In the genomic region with DNA sequence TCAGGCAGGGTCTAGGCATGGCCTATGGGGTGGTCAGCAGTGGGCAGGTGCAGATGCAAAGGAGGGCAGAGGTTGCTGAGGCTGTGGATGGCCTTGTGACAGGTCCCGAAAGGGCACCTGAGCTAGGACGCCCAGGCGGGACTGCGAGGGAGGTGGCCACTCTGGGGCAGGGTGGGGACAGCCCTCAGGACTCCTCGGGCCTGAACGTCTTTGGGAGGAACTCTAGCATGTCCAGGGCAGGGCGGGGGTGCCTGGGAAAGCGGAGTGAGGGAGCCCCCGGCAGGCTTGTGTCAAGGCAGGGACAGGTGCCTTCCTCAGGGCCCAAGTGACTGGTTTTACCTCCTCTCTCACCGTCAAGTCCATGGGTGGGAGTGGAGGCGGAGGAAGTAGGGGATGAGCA, we compare ENCODE assay signal across 17 cellular contexts.
DNase-seq lines count a peak whose midpoint lies in the region; TF ChIP-seq lines count a peak whose summit lies in the region.
"Had no signal": no experiment of that assay in that cellular context is flagged by ENCODE, and none has a peak within 500 bp of the region (broad histone marks: within the 10 kb centered on the region; RNA-seq: fewer than 3 reads in every experiment).

No MANE protein-coding gene starts in this region.

- no peak overlapping the region for H3K18ac ChIP-seq in trophoblast cell (ENCODE audit: low read length)

- H4K8ac ChIP-seq in trophoblast cell (ENCODE audit: low read depth, low read length): no peak overlapping the region

- no peak overlapping the region for H3K27ac ChIP-seq in trophoblast cell (ENCODE audit: low read depth, low read length)
- H3K27ac ChIP-seq in OCI-LY7 (ENCODE audit: low read depth, low read length, poor library complexity, severe bottlenecking): no peak overlapping the region
- H3K27ac ChIP-seq: HL-60 had no signal

- no peak overlapping the region for H3K4me3 ChIP-seq in trophoblast cell (ENCODE audit: low read depth, low read length)
- H3K4me3 ChIP-seq in OCI-LY7 (ENCODE audit: low read depth, low read length, poor library complexity, severe bottlenecking): no peak overlapping the region

- peak overlapping the region; percentile 79 for H2BK12ac ChIP-seq in trophoblast cell (ENCODE audit: low read length)

- no peaks in the 10 kb centered on the region for H3K27me3 ChIP-seq in trophoblast cell (ENCODE audit: insufficient read depth, low read length)
- H3K27me3 ChIP-seq: BE2C had no signal

- WGBS in trophoblast cell (ENCODE audit: extremely low coverage, insufficient coverage, insufficient read length): no CpG with 5 or more reads among the region's 11 CpGs

- no peak overlapping the region for H2BK5ac ChIP-seq in trophoblast cell (ENCODE audit: low read depth, low read length, poor library complexity)

- no peaks in the 10 kb centered on the region for H3K9me2 ChIP-seq in OCI-LY7 (ENCODE audit: insufficient read depth, low read length)

- H3K9me3 ChIP-seq in trophoblast cell (ENCODE audit: insufficient read depth, low read depth, low read length) (peaks cover 3% of the 10 kb centered on the region), OCI-LY7 (ENCODE audit: low read length) (no peaks in the 10 kb centered on the region)
- H3K9me3 ChIP-seq: BE2C had no signal

- no peaks in the 10 kb centered on the region for H3K9me3 Mint-ChIP-seq in chondrocyte (ENCODE audit: low read depth)
- no peaks in the 10 kb centered on the region for H3K9me3 Mint-ChIP-seq in mesothelial cell of epicardium
- H3K9me3 Mint-ChIP-seq: CD8-positive, alpha-beta memory T cell had no signal

- DNase-seq in chondrocyte (ENCODE audit: low spot score) (peak; percentile 80), mesothelial cell of epicardium (ENCODE audit: low spot score in 2 of 2, unreplicated experiment in 2 of 2) (no peak), trophoblast cell (no peak), mesenteric fat pad (ENCODE audit: low spot score) (no peak), DMS79 (lab: John Stamatoyannopoulos, UW) (no peak), OCI-LY7 (ENCODE audit: low spot score) (no peak)
- DNase-seq in activated T-cell treated with anti-CD3 and anti-CD28 coated beads, Interleukin-2, amount 50 U/mL, for 48 hours: no peak
- DNase-seq: BE2C; C1 segment of cervical spinal cord; CD4-positive, CD25-positive, alpha-beta regulatory T cell; CD8-positive, alpha-beta memory T cell; COR-L47; DMS 273 treated with DMSO at 0.1 percent for 48 hours; DMS53; HCEC 1CT; IMR-90 had no signal

- peak overlapping the region; percentile 58 for H4K91ac ChIP-seq in trophoblast cell (ENCODE audit: low read depth, low read length)

- H3K36me3 Mint-ChIP-seq in chondrocyte (ENCODE audit: low read depth): no peaks in the 10 kb centered on the region
- H3K36me3 Mint-ChIP-seq in mesothelial cell of epicardium: no peaks in the 10 kb centered on the region
- H3K36me3 Mint-ChIP-seq: CD4-positive, CD25-positive, alpha-beta regulatory T cell; CD8-positive, alpha-beta memory T cell had no signal

- H3K27me3 Mint-ChIP-seq in chondrocyte (ENCODE audit: low read depth) (peaks cover 30% of the 10 kb centered on the region), mesothelial cell of epicardium (ENCODE audit: low read depth) (no peaks in the 10 kb centered on the region)
- H3K27me3 Mint-ChIP-seq: CD4-positive, CD25-positive, alpha-beta regulatory T cell had no signal

- no peak overlapping the region for H3K9ac ChIP-seq in trophoblast cell (ENCODE audit: low read length)

- CTCF ChIA-PET in OCI-LY7 (lab: Charles Lee; ENCODE audit: unreplicated experiment): no interaction called here

- H3K4me1 Mint-ChIP-seq in chondrocyte (ENCODE audit: low read depth) (peaks cover 7% of the 10 kb centered on the region), mesothelial cell of epicardium (peaks cover 67% of the 10 kb centered on the region)
- H3K4me1 Mint-ChIP-seq: CD8-positive, alpha-beta memory T cell had no signal

- H3K14ac ChIP-seq in trophoblast cell (ENCODE audit: low read length): peak overlapping the region; percentile 1

- H3K4me3 Mint-ChIP-seq in chondrocyte (ENCODE audit: unreplicated experiment) (no peak overlapping the region), mesothelial cell of epicardium (no peak overlapping the region)
- H3K4me3 Mint-ChIP-seq: CD4-positive, CD25-positive, alpha-beta regulatory T cell had no signal

- H3K79me2 ChIP-seq in trophoblast cell (ENCODE audit: control insufficient read depth, insufficient read depth, low read length, poor library complexity) (peaks cover 12% of the 10 kb centered on the region), OCI-LY7 (ENCODE audit: insufficient read depth, low read depth, low read length) (no peaks in the 10 kb centered on the region)

- H3K23ac ChIP-seq in trophoblast cell (ENCODE audit: low read length): no peak overlapping the region

- POLR2A ChIA-PET in OCI-LY7 (lab: Charles Lee): no interaction called here

- H3K4me1 ChIP-seq in trophoblast cell (ENCODE audit: control insufficient read depth in 1 of 2, insufficient read depth in 2 of 2, low read length in 2 of 2): peaks cover 54 to 55% of the 10 kb centered on the region in 2 experiments
- H3K4me1 ChIP-seq in OCI-LY7 (ENCODE audit: insufficient read depth, low read length, poor library complexity, severe bottlenecking): no peaks in the 10 kb centered on the region

- BruUV-seq in OCI-LY7 (replicated peaks; lab: Mats Ljungman, UMichigan): no TSS peak

- H3K36me3 ChIP-seq in trophoblast cell (ENCODE audit: control insufficient read depth in 1 of 2, insufficient read depth in 2 of 2, low read length in 2 of 2): no peaks in the 10 kb centered on the region
- no peaks in the 10 kb centered on the region for H3K36me3 ChIP-seq in OCI-LY7 (ENCODE audit: insufficient read depth, low read length)
- H3K36me3 ChIP-seq: BE2C had no signal

- H3K4me2 ChIP-seq in trophoblast cell (ENCODE audit: low read length): no peak overlapping the region
- no peak overlapping the region for H3K4me2 ChIP-seq in OCI-LY7 (ENCODE audit: low read length)

- TF ChIP-seq CTCF in chondrocyte (IDR thresholded peaks at IDR 0.05): no peak
- TF ChIP-seq CTCF in mesothelial cell of epicardium (IDR thresholded peaks at IDR 0.05; ENCODE audit: unreplicated experiment): no peak
- no peak for TF ChIP-seq CTCF in OCI-LY7 (conservative IDR thresholded peaks at IDR 0.05; ENCODE audit: low read length)

- H4K12ac ChIP-seq in trophoblast cell (ENCODE audit: low read depth, low read length): no peak overlapping the region

- H3K27ac Mint-ChIP-seq in chondrocyte (ENCODE audit: unreplicated experiment) (no peak overlapping the region), mesothelial cell of epicardium (peak overlapping the region; percentile 44)
- H3K27ac Mint-ChIP-seq: CD4-positive, CD25-positive, alpha-beta regulatory T cell; CD8-positive, alpha-beta memory T cell had no signal

- peaks cover 45% of the 10 kb centered on the region for H3K79me1 ChIP-seq in trophoblast cell (ENCODE audit: low read length)

- peak overlapping the region; percentile 86 for H2AK5ac ChIP-seq in trophoblast cell (ENCODE audit: low read length)

- intact Hi-C loops in OCI-LY7 (cut with micrococcal nuclease; ENCODE audit: unreplicated experiment): no loop called here

- H2BK120ac ChIP-seq in trophoblast cell (ENCODE audit: insufficient read depth, low read length, poor library complexity): peak overlapping the region; percentile 4

- no peak overlapping the region for H2AFZ ChIP-seq in trophoblast cell (ENCODE audit: insufficient read depth, low read length, poor library complexity)
- H2AFZ ChIP-seq in OCI-LY7 (ENCODE audit: low read length): no peak overlapping the region

- no peak overlapping the region for H3K4ac ChIP-seq in trophoblast cell (ENCODE audit: low read depth, low read length)

- no peaks in the 10 kb centered on the region for H4K20me1 ChIP-seq in OCI-LY7 (ENCODE audit: insufficient read depth, low read length)
